In the genomic region with DNA sequence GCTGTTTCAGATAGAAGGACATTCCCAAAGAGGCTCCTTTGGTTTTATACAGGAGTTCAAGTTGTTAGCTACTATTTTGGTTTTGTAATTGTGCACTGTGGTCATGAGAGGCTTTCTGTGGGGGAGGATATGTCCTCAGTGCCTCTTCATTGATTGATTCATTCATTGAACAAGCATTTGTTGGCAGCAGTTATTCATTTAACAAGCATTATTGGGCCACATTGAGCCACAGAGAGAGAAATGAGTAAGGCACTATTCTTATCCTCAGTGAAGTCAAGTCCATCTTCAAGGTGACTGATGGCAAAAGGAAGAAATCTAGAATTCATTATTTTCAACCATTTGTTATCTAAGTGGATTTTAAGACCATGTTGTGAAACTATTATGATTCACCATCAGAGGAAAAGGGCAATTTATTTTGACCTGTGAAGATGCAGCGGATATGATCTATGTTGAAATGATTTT, we compare ENCODE assay signal across 14 cellular contexts.
DNase-seq lines count a peak whose midpoint lies in the region; ATAC-seq and TF ChIP-seq lines count a peak whose summit lies in the region.
"Had no signal": no experiment of that assay in that cellular context is flagged by ENCODE, and none has a peak within 500 bp of the region (broad histone marks: within the 10 kb centered on the region; RNA-seq: fewer than 3 reads in every experiment).

No MANE protein-coding gene starts in this region.

- DNase-seq in RWPE2 (ENCODE audit: low spot score) = no peak
- DNase-seq in fibroblast of the aortic adventitia (ENCODE audit: low read depth) = peak; percentile 80
- peak; percentile 78 for DNase-seq in stromal cell of bone marrow (ENCODE audit: low read depth)
- DNase-seq in T-helper 9 cell = no peak
- no peak for DNase-seq in uterus
- DNase-seq in amniotic stem cell (lab: John Stamatoyannopoulos, UW) = no peak
- DNase-seq in central memory CD4-positive, alpha-beta T cell = no peak
- DNase-seq: activated naive CD4-positive, alpha-beta T cell treated with anti-CD3 and anti-CD28 coated beads, Interleukin-2, amount 10 ng/mL, durations not matched to agents 7 days and 5 days; DMS153; effector CD4-positive, alpha-beta T cell; NCI-H2081 treated with DMSO at 0.1 percent for 48 hours; Right ventricle myocardium superior; stomach had no signal

- peak; percentile 58 for ATAC-seq in GM18870 (IDR thresholded peaks at IDR 0.05; ENCODE audit: unreplicated experiment)
- peak; percentile 85 for ATAC-seq in RWPE2 (ENCODE audit: low read depth)

- H3K36me3 ChIP-seq in RWPE2 (ENCODE audit: low read depth) = no peaks in the 10 kb centered on the region
- H3K36me3 ChIP-seq in uterus = no peaks in the 10 kb centered on the region
- H3K36me3 ChIP-seq: stomach had no signal

- no peaks in the 10 kb centered on the region for H3K9me3 ChIP-seq in RWPE2 (ENCODE audit: severe bottlenecking)
- H3K9me3 ChIP-seq in uterus = no peaks in the 10 kb centered on the region
- H3K9me3 ChIP-seq: stomach had no signal

- no peaks in the 10 kb centered on the region for H3K27me3 ChIP-seq in RWPE2 (ENCODE audit: insufficient read depth, poor library complexity, severe bottlenecking)
- no peaks in the 10 kb centered on the region for H3K27me3 ChIP-seq in uterus
- H3K27me3 ChIP-seq: stomach had no signal

- no peak for TF ChIP-seq POLR2A in uterus (IDR thresholded peaks at IDR 0.05)

- H3K4me3 ChIP-seq in RWPE2 (ENCODE audit: severe bottlenecking) (no peak overlapping the region), fibroblast of the aortic adventitia (ENCODE audit: low read depth, low read length) (no peak overlapping the region), uterus (no peak overlapping the region)
- H3K4me3 ChIP-seq: stomach had no signal

- H3K4me1 ChIP-seq in RWPE2 (ENCODE audit: insufficient read depth, poor library complexity, severe bottlenecking) (peaks cover 29% of the 10 kb centered on the region), uterus (no peaks in the 10 kb centered on the region)

- intact Hi-C loops in uterus (cut with DNase I; ENCODE audit: low total_unique reads) = no loop called here

- H3K27ac ChIP-seq in RWPE2 (ENCODE audit: poor library complexity, severe bottlenecking) (peak overlapping the region; percentile 85), uterus (no peak overlapping the region)

- TF ChIP-seq CTCF in RWPE2 (IDR thresholded peaks at IDR 0.05; ENCODE audit: poor library complexity, severe bottlenecking) (no peak), fibroblast of the aortic adventitia (IDR thresholded peaks at IDR 0.05; ENCODE audit: insufficient read depth, low read length) (no peak), uterus (IDR thresholded peaks at IDR 0.05) (no peak)

Comparison
In these comparisons a context has a peak if more than half of its experiments do, and no peak if none do; other contexts are left out.
1. DNase-seq: peak in fibroblast of the aortic adventitia (single experiment) and stromal cell of bone marrow (single experiment); none in RWPE2 (single experiment), T-helper 9 cell (single experiment), uterus (0 of 2), amniotic stem cell (single experiment) and central memory CD4-positive, alpha-beta T cell (single experiment).